ENCODE assay signal across 8 cellular contexts in genomic region chr13:31073859-31074718, GRCh38.
DNase-seq lines count a peak whose midpoint lies in the region; ATAC-seq and TF ChIP-seq lines count a peak whose summit lies in the region.

No MANE protein-coding gene starts in this region.

- peaks cover 0 to 3% (median 0%) of the 10 kb centered on the region in 6 donors for H3K4me1 ChIP-seq in spleen

- H3K9me3 Mint-ChIP-seq in stimulated activated effector memory CD8-positive, alpha-beta T cell treated with anti-CD3 and anti-CD28 coated beads, Interleukin-12 subunit alpha, Interleukin-12 subunit beta, amount 100 ng/mL, for 72 hours = no peaks in the 10 kb centered on the region

- H3K4me3 ChIP-seq in spleen = no peak overlapping the region

- intact Hi-C loops in spleen (cut with DNase I; ENCODE audit: low total_unique reads) = no loop called here

- H3K4me3 Mint-ChIP-seq in stimulated activated effector memory CD8-positive, alpha-beta T cell treated with anti-CD3 and anti-CD28 coated beads, Interleukin-12 subunit alpha, Interleukin-12 subunit beta, amount 100 ng/mL, for 72 hours = no peak overlapping the region

- TF ChIP-seq CTCF in spleen (IDR thresholded peaks at IDR 0.05 in 8 of 11, conservative IDR thresholded peaks at IDR 0.05 in 3 of 11) = no peak

- H3K4me1 Mint-ChIP-seq in stimulated activated effector memory CD8-positive, alpha-beta T cell treated with anti-CD3 and anti-CD28 coated beads, Interleukin-12 subunit alpha, Interleukin-12 subunit beta, amount 100 ng/mL, for 72 hours = peaks cover 13% of the 10 kb centered on the region

- 51 to 69% (median 57%) methylated on average over 5 of the region's 5 CpGs for WGBS in spleen, 5 donors

- H3K36me3 ChIP-seq in spleen = no peaks in the 10 kb centered on the region

- peak; percentile 87 for ATAC-seq in GM18508 (IDR thresholded peaks at IDR 0.05; ENCODE audit: insufficient read depth, unreplicated experiment)
- peak; percentile 96 for ATAC-seq in GM21515 (IDR thresholded peaks at IDR 0.05; ENCODE audit: unreplicated experiment)
- ATAC-seq in stimulated activated effector memory CD8-positive, alpha-beta T cell treated with anti-CD3 and anti-CD28 coated beads, Interleukin-12 subunit alpha, Interleukin-12 subunit beta, amount 100 ng/mL, for 72 hours = peak; percentile 93

- no peaks in the 10 kb centered on the region for H3K9me3 ChIP-seq in spleen

- TF ChIP-seq POLR2A in spleen (IDR thresholded peaks at IDR 0.05) = no peak

- H3K36me3 Mint-ChIP-seq in stimulated activated effector memory CD8-positive, alpha-beta T cell treated with anti-CD3 and anti-CD28 coated beads, Interleukin-12 subunit alpha, Interleukin-12 subunit beta, amount 100 ng/mL, for 72 hours = no peaks in the 10 kb centered on the region

- DNase-seq in HT1080 (ENCODE audit: low read depth) (peak; percentile 43), spleen (no peak), SHP77 (lab: John Stamatoyannopoulos, UW) (no peak)
- peak in 1 of 2 donors; percentile 64 for DNase-seq in stimulated activated effector memory CD8-positive, alpha-beta T cell treated with anti-CD3 and anti-CD28 coated beads, Interleukin-12 subunit alpha, Interleukin-12 subunit beta, amount 100 ng/mL, for 72 hours (ENCODE audit: low spot score in 2 of 2)
- DNase-seq in NK-92 treated with Interleukin-12 subunit alpha and Interleukin-12 subunit beta, amount 100 ng/mL, for 24 hours (lab: John Stamatoyannopoulos, UW) = no peak

- H3K27ac ChIP-seq in cingulate gyrus (ENCODE audit: low read depth, low read length) (peak overlapping the region; percentile 69), spleen (peak overlapping the region in 2 of 8 donors; percentile 34 to 43)

- H3K27me3 ChIP-seq in spleen (replicated peaks in 1 of 7) = peaks cover 0 to 8% (median 0%) of the 10 kb centered on the region in 7 donors

- peak overlapping the region; percentile 41 for H3K27ac Mint-ChIP-seq in stimulated activated effector memory CD8-positive, alpha-beta T cell treated with anti-CD3 and anti-CD28 coated beads, Interleukin-12 subunit alpha, Interleukin-12 subunit beta, amount 100 ng/mL, for 72 hours
